In genomic region chr18:60060026-60060425, GRCh38 we compare ENCODE assay signal across 20 cellular contexts.
DNase-seq lines count a peak whose midpoint lies in the region; ATAC-seq and TF ChIP-seq lines count a peak whose summit lies in the region.
"Had no signal": no experiment of that assay in that cellular context is flagged by ENCODE, and none has a peak within 500 bp of the region (broad histone marks: within the 10 kb centered on the region; RNA-seq: fewer than 3 reads in every experiment).

No MANE protein-coding gene starts in this region.

- TF ChIP-seq CTCF in astrocyte of the spinal cord (IDR thresholded peaks at IDR 0.05; ENCODE audit: low read depth, low read length) = no peak
- TF ChIP-seq CTCF in esophagus muscularis mucosa (IDR thresholded peaks at IDR 0.05) = no peak
- TF ChIP-seq CTCF in left lung (IDR thresholded peaks at IDR 0.05) = no peak
- TF ChIP-seq CTCF in ovary (IDR thresholded peaks at IDR 0.05) = no peak
- no peak for TF ChIP-seq CTCF in adrenal gland (IDR thresholded peaks at IDR 0.05)

- DNase-seq in Ammon's horn (ENCODE audit: low spot score) = peak; percentile 17
- peak; percentile 35 for DNase-seq in astrocyte of the spinal cord (ENCODE audit: low read depth, low spot score)
- DNase-seq in esophagus muscularis mucosa (ENCODE audit: extremely low spot score) = no peak
- no peak for DNase-seq in left lung
- DNase-seq in activated CD8-positive, alpha-beta memory T cell treated with anti-CD3 and anti-CD28 coated beads, Interleukin-2, amount 50 U/mL, for 48 hours = no peak
- DNase-seq in substantia nigra (lab: John Stamatoyannopoulos, UW) = no peak
- no peak for DNase-seq in ovary
- no peak for DNase-seq in adrenal gland
- DNase-seq: BE2C; CD4-positive, alpha-beta T cell; CD8-positive, alpha-beta memory T cell; DMS 273 treated with DMSO at 0.1 percent for 48 hours; DMS79; GDM1; H9 had no signal

- no peak overlapping the region for H3K4me3 ChIP-seq in astrocyte of the spinal cord (ENCODE audit: low read depth, low read length)
- no peak overlapping the region for H3K4me3 ChIP-seq in esophagus muscularis mucosa
- no peak overlapping the region for H3K4me3 ChIP-seq in left lung
- H3K4me3 ChIP-seq in ovary = no peak overlapping the region
- H3K4me3 ChIP-seq in adrenal gland = no peak overlapping the region
- H3K4me3 ChIP-seq: BLaER1 treated with 17β-estradiol and CSF1 and Interleukin-3, amounts not matched to agents 10 nM and 100 nM; GM12878; GM23338 had no signal

- H3K27ac ChIP-seq in esophagus muscularis mucosa (replicated peaks in 1 of 4) = peak overlapping the region; percentile 17 to 37 (median 30)
- no peak overlapping the region for H3K27ac ChIP-seq in left lung
- H3K27ac ChIP-seq in substantia nigra (ENCODE audit: low read depth, low read length, poor library complexity, severe bottlenecking) = no peak overlapping the region
- H3K27ac ChIP-seq in ovary = no peak overlapping the region
- no peak overlapping the region for H3K27ac ChIP-seq in adrenal gland
- H3K27ac ChIP-seq: 22Rv1; BLaER1 treated with 17β-estradiol and CSF1 and Interleukin-3, amounts not matched to agents 10 nM and 100 nM had no signal

- TF ChIP-seq POLR2A in esophagus muscularis mucosa (IDR thresholded peaks at IDR 0.05; ENCODE audit: low read depth) = no peak
- TF ChIP-seq POLR2A in ovary (IDR thresholded peaks at IDR 0.05) = no peak
- no peak for TF ChIP-seq POLR2A in adrenal gland (IDR thresholded peaks at IDR 0.05)

- no peaks in the 10 kb centered on the region for H3K9me3 ChIP-seq in esophagus muscularis mucosa
- H3K9me3 ChIP-seq in left lung = no peaks in the 10 kb centered on the region
- no peaks in the 10 kb centered on the region for H3K9me3 ChIP-seq in ovary
- H3K9me3 ChIP-seq in adrenal gland (replicated peaks in 1 of 3) = no peaks in the 10 kb centered on the region
- H3K9me3 ChIP-seq: BE2C had no signal

- H3K27me3 ChIP-seq in esophagus muscularis mucosa (no peaks in the 10 kb centered on the region), left lung (no peaks in the 10 kb centered on the region), ovary (no peaks in the 10 kb centered on the region), adrenal gland (no peaks in the 10 kb centered on the region)
- H3K27me3 ChIP-seq: BE2C; BLaER1 treated with 17β-estradiol and CSF1 and Interleukin-3, amounts not matched to agents 10 nM and 100 nM had no signal

- in situ Hi-C loops in astrocyte of the spinal cord (cut with HindIII; ENCODE audit: low sequenced_read_pairs) = no loop called here

- 26% methylated on average over 1 of the region's 1 CpG for WGBS in esophagus muscularis mucosa
- 36 to 50% (median 44%) methylated on average over 1 of the region's 1 CpG for WGBS in ovary, 3 donors
- WGBS in adrenal gland, 4 donors = 40 to 61% (median 57%) methylated on average over 1 of the region's 1 CpG

- peak; percentile 69 for ATAC-seq in left lung
- ATAC-seq: GM12878, GM23338, HCT116 had no signal

- H3K36me3 ChIP-seq in esophagus muscularis mucosa (no peaks in the 10 kb centered on the region), left lung (no peaks in the 10 kb centered on the region), ovary (no peaks in the 10 kb centered on the region), adrenal gland (replicated peaks in 1 of 2) (no peaks in the 10 kb centered on the region)
- H3K36me3 ChIP-seq: BE2C; BLaER1 treated with 17β-estradiol and CSF1 and Interleukin-3, amounts not matched to agents 10 nM and 100 nM had no signal

- intact Hi-C loops in esophagus muscularis mucosa (cut with DNase I) (loop anchor here (2.0 kb wide), 1 partner anchor 37 kb away; no protein-coding TSS in a partner anchor), left lung (cut with DNase I) (no loop called here), ovary (cut with DNase I) (no loop called here), adrenal gland (cut with DNase I) (no loop called here)

- TF ChIP-seq EP300 in esophagus muscularis mucosa (IDR thresholded peaks at IDR 0.05) (no peak), ovary (IDR thresholded peaks at IDR 0.05) (no peak)

- H3K4me1 ChIP-seq in esophagus muscularis mucosa (peaks cover 0 to 18% (median 12%) of the 10 kb centered on the region in 4 donors), left lung (no peaks in the 10 kb centered on the region), ovary (ENCODE audit: insufficient read depth) (no peaks in the 10 kb centered on the region), adrenal gland (replicated peaks in 1 of 2) (no peaks in the 10 kb centered on the region)
- H3K4me1 ChIP-seq: BE2C; BLaER1 treated with 17β-estradiol and CSF1 and Interleukin-3, amounts not matched to agents 10 nM and 100 nM had no signal

Comparison
In these comparisons a context has a peak if more than half of its experiments do, and no peak if none do; other contexts are left out.
1. DNase-seq: peak in Ammon's horn (single experiment) and astrocyte of the spinal cord (single experiment); none in esophagus muscularis mucosa (single experiment), left lung (0 of 2), activated CD8-positive, alpha-beta memory T cell treated with anti-CD3 and anti-CD28 coated beads, Interleukin-2, amount 50 U/mL, for 48 hours (single experiment), substantia nigra (0 of 49), ovary (0 of 5) and adrenal gland (0 of 7).
2. H3K27ac ChIP-seq: peak in esophagus muscularis mucosa (4 of 4); none in left lung (0 of 2), substantia nigra (single experiment), ovary (0 of 2) and adrenal gland (0 of 5).